ENCODE assay signal across 21 cellular contexts in genomic region chr13:44131069-44131614, GRCh38.
"Had no signal": no experiment of that assay in that cellular context is flagged by ENCODE, and none has a peak within 500 bp of the region (broad histone marks: within the 10 kb centered on the region; RNA-seq: fewer than 3 reads in every experiment).

No MANE protein-coding gene starts in this region.

- H3K4me3 Mint-ChIP-seq: activated CD4-positive, alpha-beta memory T cell treated with anti-CD3 and anti-CD28 coated beads, Interleukin-2, amount 10 ng/mL, durations not matched to agents 7 days and 5 days; activated CD4-positive, alpha-beta T cell treated with anti-CD3 and anti-CD28 coated beads, Interleukin-2, amount 10 ng/mL, durations not matched to agents 24 days and 14 days; activated CD8-positive, alpha-beta memory T cell treated with anti-CD3 and anti-CD28 coated beads, Interleukin-2, amount 10 ng/mL, durations not matched to agents 7 days and 5 days; central memory CD8-positive, alpha-beta T cell; natural killer cell treated with Interleukin-12 subunit alpha and Interleukin-12 subunit beta and Interleukin-15 and Interleukin-18, amount 100 ng/mL, for 72 hours; stimulated activated memory B cell treated with anti-CD40 and anti-IgM and Interleukin-4, amounts not matched to agents 10 μg/mL and 1 μg/mL and 100 μg/mL, for 72 hours had no signal

- H3K27ac Mint-ChIP-seq: activated CD4-positive, alpha-beta memory T cell treated with anti-CD3 and anti-CD28 coated beads, Interleukin-2, amount 10 ng/mL, durations not matched to agents 7 days and 5 days; activated CD4-positive, alpha-beta T cell treated with anti-CD3 and anti-CD28 coated beads, Interleukin-2, amount 10 ng/mL, durations not matched to agents 24 days and 14 days; activated CD8-positive, alpha-beta memory T cell treated with anti-CD3 and anti-CD28 coated beads, Interleukin-2, amount 10 ng/mL, durations not matched to agents 7 days and 5 days; stimulated activated memory B cell treated with anti-CD40 and anti-IgM and Interleukin-4, amounts not matched to agents 10 μg/mL and 1 μg/mL and 100 μg/mL, for 72 hours had no signal

- H3K36me3 Mint-ChIP-seq: activated CD8-positive, alpha-beta memory T cell treated with anti-CD3 and anti-CD28 coated beads, Interleukin-2, amount 10 ng/mL, durations not matched to agents 7 days and 5 days; natural killer cell treated with Interleukin-12 subunit alpha and Interleukin-12 subunit beta and Interleukin-15 and Interleukin-18, amount 100 ng/mL, for 72 hours; stimulated activated memory B cell treated with anti-CD40 and anti-IgM and Interleukin-4, amounts not matched to agents 10 μg/mL and 1 μg/mL and 100 μg/mL, for 72 hours had no signal

- FAIRE-seq: kidney, pancreas, small intestine, urothelium cell line had no signal

- H3K4me1 Mint-ChIP-seq: activated CD4-positive, alpha-beta memory T cell treated with anti-CD3 and anti-CD28 coated beads, Interleukin-2, amount 10 ng/mL, durations not matched to agents 7 days and 5 days; activated CD8-positive, alpha-beta memory T cell treated with anti-CD3 and anti-CD28 coated beads, Interleukin-2, amount 10 ng/mL, durations not matched to agents 7 days and 5 days; central memory CD8-positive, alpha-beta T cell had no signal

- DNase-seq: activated CD4-positive, alpha-beta memory T cell treated with anti-CD3 and anti-CD28 coated beads, Interleukin-2, amount 10 ng/mL, durations not matched to agents 7 days and 5 days; activated CD4-positive, alpha-beta T cell treated with anti-CD3 and anti-CD28 coated beads, Interleukin-2, amount 10 ng/mL, durations not matched to agents 24 days and 14 days; activated CD8-positive, alpha-beta memory T cell treated with anti-CD3 and anti-CD28 coated beads, Interleukin-2, amount 10 ng/mL, durations not matched to agents 7 days and 5 days; activated gamma-delta T cell; activated naive CD4-positive, alpha-beta T cell treated with anti-CD3 and anti-CD28 coated beads, Interleukin-2, amount 50 U/mL, for 16 hours; activated T-cell treated with anti-CD3 and anti-CD28 coated beads for 4 hours; aorta; brain microvascular endothelial cell; foreskin fibroblast; kidney; left ventricle myocardium inferior; midbrain; pancreas; small intestine; stimulated activated CD4-positive, alpha-beta T cell treated with anti-CD3 and anti-CD28 coated beads, Interleukin-2, amount 100 ng/mL, for 24 hours; stomach; transverse colon had no signal

- H3K9me3 Mint-ChIP-seq: activated CD4-positive, alpha-beta memory T cell treated with anti-CD3 and anti-CD28 coated beads, Interleukin-2, amount 10 ng/mL, durations not matched to agents 7 days and 5 days; activated CD4-positive, alpha-beta T cell treated with anti-CD3 and anti-CD28 coated beads, Interleukin-2, amount 10 ng/mL, durations not matched to agents 24 days and 14 days; central memory CD8-positive, alpha-beta T cell; natural killer cell treated with Interleukin-12 subunit alpha and Interleukin-12 subunit beta and Interleukin-15 and Interleukin-18, amount 100 ng/mL, for 72 hours; stimulated activated memory B cell treated with anti-CD40 and anti-IgM and Interleukin-4, amounts not matched to agents 10 μg/mL and 1 μg/mL and 100 μg/mL, for 72 hours had no signal
